In the genomic region with DNA sequence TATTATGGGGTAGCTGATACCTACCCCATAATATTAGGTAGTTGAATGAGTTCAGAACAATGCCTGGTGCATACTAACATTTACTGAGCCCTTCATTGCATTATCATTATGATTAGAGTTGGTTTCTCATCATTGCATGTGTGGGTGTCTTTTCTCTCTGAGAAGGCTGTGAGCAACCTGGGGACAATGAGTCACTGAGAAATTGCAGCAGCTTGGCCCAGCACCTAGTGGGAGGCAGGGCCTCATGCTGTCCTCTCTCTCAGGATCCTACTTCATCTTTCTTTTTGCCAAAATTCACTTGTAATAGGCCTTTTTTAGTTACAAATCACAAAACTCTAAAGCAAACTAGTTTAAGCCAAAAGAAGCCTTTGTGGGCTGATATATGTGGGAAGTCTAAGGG, we compare ENCODE assay signal across 11 cellular contexts. TPM values are rescaled to one million over a fixed set of nuclear protein-coding genes. Genes with fewer than 3 reads are reported as not detected.
DNase-seq lines count a peak whose midpoint lies in the region; ATAC-seq and TF ChIP-seq lines count a peak whose summit lies in the region.
"Had no signal": no experiment of that assay in that cellular context is flagged by ENCODE, and none has a peak within 500 bp of the region (broad histone marks: within the 10 kb centered on the region; RNA-seq: fewer than 3 reads in every experiment).

No MANE protein-coding gene starts in this region.

- no peaks in the 10 kb centered on the region for H3K9me3 Mint-ChIP-seq in chondrocyte (ENCODE audit: low read depth)
- no peaks in the 10 kb centered on the region for H3K9me3 Mint-ChIP-seq in WTC11

- CTCF ChIA-PET in WTC11 (lab: Charles Lee): interaction anchor here (1.3 kb wide), 1 partner anchor 28 kb away, joined by 3 read pairs; a partner anchor contains a TSS

- H3K27me3 Mint-ChIP-seq in chondrocyte (ENCODE audit: low read depth): no peaks in the 10 kb centered on the region
- H3K27me3 Mint-ChIP-seq in WTC11 (ENCODE audit: low read depth): peaks cover 37% of the 10 kb centered on the region

- ATAC-seq in WTC11: no peak
- ATAC-seq in HG03442 (IDR thresholded peaks at IDR 0.05; ENCODE audit: unreplicated experiment): no peak

- DNase-seq in GM04503 (ENCODE audit: low read depth): peak; percentile 35
- DNase-seq in RPMI7951 (ENCODE audit: low read depth): peak; percentile 35
- DNase-seq in chondrocyte (ENCODE audit: low spot score): no peak
- peak; percentile 83 for DNase-seq in stimulated activated CD4-positive, alpha-beta T cell treated with anti-CD3 and anti-CD28 coated beads, Interleukin-15, amount 100 ng/mL, for 24 hours
- no peak for DNase-seq in WTC11 (ENCODE audit: low spot score)
- no peak for DNase-seq in NCI-H2227 (lab: John Stamatoyannopoulos, UW; ENCODE audit: unreplicated experiment)
- DNase-seq in SHP77 (lab: John Stamatoyannopoulos, UW): no peak
- DNase-seq: dermis blood vessel endothelial cell, SHP77 treated with DMSO at 0.1 percent for 48 hours, thyroid gland had no signal

- H3K4me3 Mint-ChIP-seq in chondrocyte (ENCODE audit: unreplicated experiment): no peak overlapping the region
- H3K4me3 Mint-ChIP-seq in WTC11: no peak overlapping the region

- peaks cover 13% of the 10 kb centered on the region for H3K36me3 Mint-ChIP-seq in chondrocyte (ENCODE audit: low read depth)
- peaks cover 23% of the 10 kb centered on the region for H3K36me3 Mint-ChIP-seq in WTC11

- POLR2A ChIA-PET in WTC11 (lab: Charles Lee): no interaction called here

- H3K27ac Mint-ChIP-seq in chondrocyte (ENCODE audit: unreplicated experiment) (peak overlapping the region; percentile 78), WTC11 (no peak overlapping the region)

- TF ChIP-seq CTCF in chondrocyte (IDR thresholded peaks at IDR 0.05) (no peak), WTC11 (IDR thresholded peaks at IDR 0.05) (no peak)

- peaks cover 11% of the 10 kb centered on the region for H3K4me1 Mint-ChIP-seq in chondrocyte (ENCODE audit: low read depth)
- H3K4me1 Mint-ChIP-seq in WTC11: no peaks in the 10 kb centered on the region

TF ChIP-seq in WTC11, 78 proteins besides CTCF, POLR2A, EP300 and RAD21:
- TF ChIP-seq GRHL2 (CRISPR knock-in tag; IDR thresholded peaks at IDR 0.05; ENCODE audit: insufficient replicate concordance, severe bottlenecking) (no peak), ZNF219 (CRISPR knock-in tag; IDR thresholded peaks at IDR 0.05; ENCODE audit: borderline replicate concordance) (no peak), ZNF138 (CRISPR knock-in tag; conservative IDR thresholded peaks at IDR 0.05) (no peak), ESRRA (CRISPR knock-in tag; IDR thresholded peaks at IDR 0.05; ENCODE audit: borderline replicate concordance) (no peak), ZNF317 (CRISPR knock-in tag; IDR thresholded peaks at IDR 0.05; ENCODE audit: borderline replicate concordance, low read depth) (no peak), NR2C2 (CRISPR knock-in tag; IDR thresholded peaks at IDR 0.05) (no peak), KAT7 (CRISPR knock-in tag; IDR thresholded peaks at IDR 0.05; ENCODE audit: borderline replicate concordance) (no peak), JAZF1 (CRISPR knock-in tag; IDR thresholded peaks at IDR 0.05) (no peak), MXD4 (CRISPR knock-in tag; IDR thresholded peaks at IDR 0.05; ENCODE audit: borderline replicate concordance) (no peak), GABPB1 (CRISPR knock-in tag; IDR thresholded peaks at IDR 0.05) (no peak), MYBL2 (CRISPR knock-in tag; IDR thresholded peaks at IDR 0.05) (no peak), ZNF232 (CRISPR knock-in tag; IDR thresholded peaks at IDR 0.05) (no peak)
- TF ChIP-seq, protein P1, sequence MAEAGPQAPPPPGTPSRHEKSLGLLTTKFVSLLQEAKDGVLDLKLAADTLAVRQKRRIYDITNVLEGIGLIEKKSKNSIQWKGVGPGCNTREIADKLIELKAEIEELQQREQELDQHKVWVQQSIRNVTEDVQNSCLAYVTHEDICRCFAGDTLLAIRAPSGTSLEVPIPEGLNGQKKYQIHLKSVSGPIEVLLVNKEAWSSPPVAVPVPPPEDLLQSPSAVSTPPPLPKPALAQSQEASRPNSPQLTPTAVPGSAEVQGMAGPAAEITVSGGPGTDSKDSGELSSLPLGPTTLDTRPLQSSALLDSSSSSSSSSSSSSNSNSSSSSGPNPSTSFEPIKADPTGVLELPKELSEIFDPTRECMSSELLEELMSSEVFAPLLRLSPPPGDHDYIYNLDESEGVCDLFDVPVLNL (CRISPR knock-in tag; IDR thresholded peaks at IDR 0.05; ENCODE audit: borderline replicate concordance, low read depth): no peak
- TF ChIP-seq, protein P2, sequence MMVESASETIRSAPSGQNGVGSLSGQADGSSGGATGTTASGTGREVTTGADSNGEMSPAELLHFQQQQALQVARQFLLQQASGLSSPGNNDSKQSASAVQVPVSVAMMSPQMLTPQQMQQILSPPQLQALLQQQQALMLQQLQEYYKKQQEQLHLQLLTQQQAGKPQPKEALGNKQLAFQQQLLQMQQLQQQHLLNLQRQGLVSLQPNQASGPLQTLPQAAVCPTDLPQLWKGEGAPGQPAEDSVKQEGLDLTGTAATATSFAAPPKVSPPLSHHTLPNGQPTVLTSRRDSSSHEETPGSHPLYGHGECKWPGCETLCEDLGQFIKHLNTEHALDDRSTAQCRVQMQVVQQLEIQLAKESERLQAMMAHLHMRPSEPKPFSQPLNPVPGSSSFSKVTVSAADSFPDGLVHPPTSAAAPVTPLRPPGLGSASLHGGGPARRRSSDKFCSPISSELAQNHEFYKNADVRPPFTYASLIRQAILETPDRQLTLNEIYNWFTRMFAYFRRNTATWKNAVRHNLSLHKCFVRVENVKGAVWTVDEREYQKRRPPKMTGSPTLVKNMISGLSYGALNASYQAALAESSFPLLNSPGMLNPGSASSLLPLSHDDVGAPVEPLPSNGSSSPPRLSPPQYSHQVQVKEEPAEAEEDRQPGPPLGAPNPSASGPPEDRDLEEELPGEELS (CRISPR knock-in tag; IDR thresholded peaks at IDR 0.05): no peak
- TF ChIP-seq, protein P3, sequence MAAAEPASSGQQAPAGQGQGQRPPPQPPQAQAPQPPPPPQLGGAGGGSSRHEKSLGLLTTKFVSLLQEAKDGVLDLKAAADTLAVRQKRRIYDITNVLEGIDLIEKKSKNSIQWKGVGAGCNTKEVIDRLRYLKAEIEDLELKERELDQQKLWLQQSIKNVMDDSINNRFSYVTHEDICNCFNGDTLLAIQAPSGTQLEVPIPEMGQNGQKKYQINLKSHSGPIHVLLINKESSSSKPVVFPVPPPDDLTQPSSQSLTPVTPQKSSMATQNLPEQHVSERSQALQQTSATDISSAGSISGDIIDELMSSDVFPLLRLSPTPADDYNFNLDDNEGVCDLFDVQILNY (CRISPR knock-in tag; IDR thresholded peaks at IDR 0.05): no peak
- TF ChIP-seq, protein P4, sequence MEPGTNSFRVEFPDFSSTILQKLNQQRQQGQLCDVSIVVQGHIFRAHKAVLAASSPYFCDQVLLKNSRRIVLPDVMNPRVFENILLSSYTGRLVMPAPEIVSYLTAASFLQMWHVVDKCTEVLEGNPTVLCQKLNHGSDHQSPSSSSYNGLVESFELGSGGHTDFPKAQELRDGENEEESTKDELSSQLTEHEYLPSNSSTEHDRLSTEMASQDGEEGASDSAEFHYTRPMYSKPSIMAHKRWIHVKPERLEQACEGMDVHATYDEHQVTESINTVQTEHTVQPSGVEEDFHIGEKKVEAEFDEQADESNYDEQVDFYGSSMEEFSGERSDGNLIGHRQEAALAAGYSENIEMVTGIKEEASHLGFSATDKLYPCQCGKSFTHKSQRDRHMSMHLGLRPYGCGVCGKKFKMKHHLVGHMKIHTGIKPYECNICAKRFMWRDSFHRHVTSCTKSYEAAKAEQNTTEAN (CRISPR knock-in tag; IDR thresholded peaks at IDR 0.05): no peak

RNA-seq across cellular contexts. Expression of a gene that starts 8.4 kb away (rescaled TPM):
- 40.4 and 46.9 TPM in 2 replicates for total RNA-seq in RPMI7951 (2014; rRNA removed; shearing (Covaris generic))
- total RNA-seq in chondrocyte (9.7 to 20.9 TPM (median 19.3 TPM) in 3 replicates), WTC11 (2021) (3.1 to 6.6 TPM (median 5.9 TPM) in 3 replicates)

RNA-seq across cellular contexts. Expression of a gene that starts 14.2 kb away (rescaled TPM):
- 99.1 and 107 TPM in 2 replicates for total RNA-seq in RPMI7951 (2014; rRNA removed; shearing (Covaris generic))
- total RNA-seq in chondrocyte: 42.2 to 69.9 TPM (median 69.6 TPM) in 3 replicates
- total RNA-seq in WTC11 (2021): 49.0 to 57.9 TPM (median 55.9 TPM) in 3 replicates

RNA-seq across cellular contexts. Expression of a gene that starts 14.8 kb away (rescaled TPM):
- total RNA-seq in RPMI7951 (2014; rRNA removed; shearing (Covaris generic)): 254 and 426 TPM in 2 replicates
- 150 to 179 TPM (median 177 TPM) in 3 replicates for total RNA-seq in chondrocyte
- total RNA-seq in WTC11 (2021): 127 to 143 TPM (median 133 TPM) in 3 replicates

RNA-seq across cellular contexts. Expression of a gene that starts 28.4 kb away (rescaled TPM):
- total RNA-seq in RPMI7951 (2014; rRNA removed; shearing (Covaris generic)): 31.2 and 34.4 TPM in 2 replicates
- total RNA-seq in chondrocyte (23.8 to 26.7 TPM (median 24.2 TPM) in 3 replicates), WTC11 (2021) (23.6 to 27.3 TPM (median 26.7 TPM) in 3 replicates)

RNA-seq across cellular contexts. Expression of a gene that starts 32.0 kb away (rescaled TPM):
- total RNA-seq in RPMI7951 (2014; rRNA removed; shearing (Covaris generic)): 4.7 and 7.4 TPM in 2 replicates
- 31.5 to 44.9 TPM (median 38.7 TPM) in 3 replicates for total RNA-seq in chondrocyte
- 11.1 to 14.7 TPM (median 12.3 TPM) in 3 replicates for total RNA-seq in WTC11 (2021)

Comparison
In these comparisons a context has a peak if more than half of its experiments do, and no peak if none do; other contexts are left out.
1. DNase-seq: peak in GM04503 (single experiment), RPMI7951 (single experiment) and stimulated activated CD4-positive, alpha-beta T cell treated with anti-CD3 and anti-CD28 coated beads, Interleukin-15, amount 100 ng/mL, for 24 hours (single experiment); none in chondrocyte (single experiment), WTC11 (single experiment), NCI-H2227 (single experiment) and SHP77 (0 of 2).